Comparison of ENCODE assay signal across 26 cellular contexts in the genomic region with DNA sequence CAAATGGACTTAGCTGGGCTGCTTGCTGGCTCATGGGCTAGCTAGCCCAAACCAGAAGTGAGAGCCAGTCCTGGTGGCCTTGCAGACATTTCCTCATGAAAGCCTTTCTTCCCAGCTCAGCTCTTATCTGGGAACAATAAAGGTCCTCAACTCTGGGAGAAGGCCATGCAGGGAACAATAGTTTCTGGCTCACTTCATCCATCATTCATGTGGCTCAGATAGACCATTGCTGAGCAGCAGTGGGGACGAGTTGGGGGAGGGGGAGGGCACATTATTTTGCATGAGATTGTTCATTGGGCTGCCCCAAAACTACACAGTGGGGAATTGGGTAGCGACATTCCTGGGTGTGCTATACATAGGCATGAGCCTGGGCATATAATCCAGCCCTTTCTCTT. TPM values are rescaled to one million over a fixed set of nuclear protein-coding genes. Genes with fewer than 3 reads are reported as not detected.
DNase-seq lines count a peak whose midpoint lies in the region; ATAC-seq, FAIRE-seq and TF ChIP-seq lines count a peak whose summit lies in the region.
"Had no signal": no experiment of that assay in that cellular context is flagged by ENCODE, and none has a peak within 500 bp of the region (broad histone marks: within the 10 kb centered on the region; RNA-seq: fewer than 3 reads in every experiment).

No MANE protein-coding gene starts in this region.

- H2AFZ ChIP-seq in H1 (ENCODE audit: low read length): no peak overlapping the region
- H2AFZ ChIP-seq: PC-9 had no signal

- H3K4me3 ChIP-seq in H1 (ENCODE audit: extremely low read depth in 1 of 4, insufficient read depth in 2 of 4, low read depth in 3 of 4, low read length in 4 of 4): peak overlapping the region in 3 of 4 experiments; percentile 50 to 56 (median 55); a peak in 6 of 8 replicates
- H3K4me3 ChIP-seq in right lobe of liver: no peak overlapping the region
- H3K4me3 ChIP-seq: K562, ovary, PC-9, tibial nerve had no signal

- TF ChIP-seq CTCF in H1 (IDR thresholded peaks at IDR 0.05; ENCODE audit: control extremely low read depth in 1 of 3, insufficient read depth in 1 of 3, low read depth in 1 of 3, low read length in 3 of 3): no peak
- TF ChIP-seq CTCF in right lobe of liver (IDR thresholded peaks at IDR 0.05): no peak
- TF ChIP-seq CTCF in progenitor cell of endocrine pancreas (IDR thresholded peaks at IDR 0.05; ENCODE audit: unreplicated experiment): no peak

- H3K23ac ChIP-seq in H1 (ENCODE audit: insufficient read length): no peak overlapping the region

- intact Hi-C loops in right lobe of liver (cut with DNase I): no loop called here

- H3K23me2 ChIP-seq in H1 (ENCODE audit: low read depth, low read length): no peaks in the 10 kb centered on the region

- peak overlapping the region; percentile 99 for H2BK5ac ChIP-seq in H1 (ENCODE audit: low read depth, low read length)

- peaks cover 0 to 19% of the 10 kb centered on the region in 2 experiments; a peak in 2 of 4 replicates for H3K79me2 ChIP-seq in H1 (ENCODE audit: control insufficient read depth in 1 of 2, insufficient read depth in 2 of 2, low read length in 2 of 2)

- peak overlapping the region; percentile 78 for H2BK12ac ChIP-seq in H1 (ENCODE audit: low read depth, low read length)

- TF ChIP-seq RAD21 in H1 (IDR thresholded peaks at IDR 0.05 in 1 of 2, conservative IDR thresholded peaks at IDR 0.05 in 1 of 2; ENCODE audit: low read depth in 2 of 2, low read length in 2 of 2): no peak

- H3K36me3 ChIP-seq in H1 (ENCODE audit: control insufficient read depth in 2 of 4, insufficient read depth in 4 of 4, low read length in 3 of 4) (no peaks in the 10 kb centered on the region), right lobe of liver (no peaks in the 10 kb centered on the region)
- H3K36me3 ChIP-seq: ovary, tibial nerve had no signal

- TF ChIP-seq POLR2A in H1 (IDR thresholded peaks at IDR 0.05; ENCODE audit: control extremely low read depth in 1 of 2, low read depth in 2 of 2, low read length in 2 of 2) (no peak; a peak in 1 of 3 replicates), right lobe of liver (IDR thresholded peaks at IDR 0.05) (no peak)

- H3K4me1 Mint-ChIP-seq in progenitor cell of endocrine pancreas (ENCODE audit: low read depth): peaks cover 16% of the 10 kb centered on the region
- H3K4me1 Mint-ChIP-seq: activated naive CD8-positive, alpha-beta T cell treated with anti-CD3 and anti-CD28 coated beads, Interleukin-2, amount 50 U/mL, for 24 hours; memory B cell; T-helper 17 cell had no signal

- H3K79me1 ChIP-seq in H1 (ENCODE audit: low read depth, low read length): no peaks in the 10 kb centered on the region

- no peaks in the 10 kb centered on the region for H4K20me1 ChIP-seq in H1 (replicated peaks in 1 of 2; ENCODE audit: control insufficient read depth in 1 of 2, insufficient read depth in 2 of 2, low read length in 2 of 2)

- H3K9me3 ChIP-seq in H1 (ENCODE audit: insufficient read depth in 2 of 2, low read depth in 1 of 2, low read length in 1 of 2): no peaks in the 10 kb centered on the region
- no peaks in the 10 kb centered on the region for H3K9me3 ChIP-seq in right lobe of liver
- H3K9me3 ChIP-seq: ovary had no signal

- DNase-seq in HTR-8/SVneo (ENCODE audit: insufficient read length, low spot score): no peak
- DNase-seq in H1 (ENCODE audit: low read depth in 1 of 2, low spot score in 2 of 2): no peak
- no peak for DNase-seq in right lobe of liver
- DNase-seq in progenitor cell of endocrine pancreas (ENCODE audit: low spot score, unreplicated experiment): no peak
- DNase-seq in glomerular visceral epithelial cell (ENCODE audit: extremely low spot score): no peak
- DNase-seq: activated CD4-positive, alpha-beta T cell treated with anti-CD3 and anti-CD28 coated beads for 48 hours; activated naive CD8-positive, alpha-beta T cell treated with anti-CD3 and anti-CD28 coated beads, Interleukin-2, amount 50 U/mL, for 24 hours; activated T-cell treated with anti-CD3 and anti-CD28 coated beads, Interleukin-2, amount 50 U/mL, for 4 hours; cerebellar nuclear complex; left cardiac atrium; NCI-H1105; NCI-H1930; NCI-H524; ovary; PC-9; retina; small intestine; stimulated activated CD4-positive, alpha-beta T cell treated with anti-CD3 and anti-CD28 coated beads, Interleukin-1b, Interleukin-23, amount 100 ng/mL, for 48 hours; T-helper 17 cell had no signal

- H3K9me3 Mint-ChIP-seq in progenitor cell of endocrine pancreas (ENCODE audit: low read depth): peaks cover 28% of the 10 kb centered on the region
- H3K9me3 Mint-ChIP-seq: activated naive CD8-positive, alpha-beta T cell treated with anti-CD3 and anti-CD28 coated beads, Interleukin-2, amount 50 U/mL, for 24 hours; activated T-cell treated with anti-CD3 and anti-CD28 coated beads, Interleukin-2, amount 50 U/mL, for 4 hours; memory B cell had no signal

- no peak overlapping the region for H3K4me3 Mint-ChIP-seq in progenitor cell of endocrine pancreas (ENCODE audit: low read depth)
- H3K4me3 Mint-ChIP-seq: activated naive CD8-positive, alpha-beta T cell treated with anti-CD3 and anti-CD28 coated beads, Interleukin-2, amount 50 U/mL, for 24 hours; activated T-cell treated with anti-CD3 and anti-CD28 coated beads, Interleukin-2, amount 50 U/mL, for 4 hours; memory B cell; T-helper 17 cell had no signal

- peak overlapping the region; percentile 88 for H4K91ac ChIP-seq in H1 (replicated peaks; ENCODE audit: insufficient read length, low read length)

- peak overlapping the region; percentile 81; the same call in 1 of the 2 replicates for H4K8ac ChIP-seq in H1 (ENCODE audit: extremely low read depth, insufficient read depth, low read length)

- FAIRE-seq in HTR-8/SVneo (lab: Jason Lieb, UNC): peak; percentile 20
- no peak for FAIRE-seq in H1 (lab: Jason Lieb, UNC)
- FAIRE-seq: K562, small intestine had no signal

- H2BK120ac ChIP-seq in H1 (replicated peaks; ENCODE audit: low read depth, low read length): peak overlapping the region; percentile 98

- TF ChIP-seq EP300 in H1 (IDR thresholded peaks at IDR 0.05; ENCODE audit: borderline replicate concordance in 1 of 2, low read depth in 2 of 2, low read length in 2 of 2): no peak

- peak in 3 of 4 donors; percentile 19 to 58 (median 38) for ATAC-seq in right lobe of liver
- no peak for ATAC-seq in HG03520 (IDR thresholded peaks at IDR 0.05; ENCODE audit: unreplicated experiment)
- ATAC-seq in HG03342 (IDR thresholded peaks at IDR 0.05; ENCODE audit: unreplicated experiment): no peak
- ATAC-seq: activated naive CD8-positive, alpha-beta T cell treated with anti-CD3 and anti-CD28 coated beads, Interleukin-2, amount 50 U/mL, for 24 hours; activated T-cell treated with anti-CD3 and anti-CD28 coated beads, Interleukin-2, amount 50 U/mL, for 4 hours; K562; left cardiac atrium; Right ventricle myocardium inferior; SK-N-SH treated with all-trans-retinoic acid at 6 μM for 48 hours; T-helper 17 cell had no signal

- no peak overlapping the region for H3K4ac ChIP-seq in H1 (replicated peaks; ENCODE audit: insufficient read length, low read depth, low read length)

- peak overlapping the region; percentile 90 for H4K5ac ChIP-seq in H1 (ENCODE audit: insufficient read length, low read depth, low read length)

- peak overlapping the region; percentile 96 for H3K27ac Mint-ChIP-seq in progenitor cell of endocrine pancreas
- H3K27ac Mint-ChIP-seq: activated naive CD8-positive, alpha-beta T cell treated with anti-CD3 and anti-CD28 coated beads, Interleukin-2, amount 50 U/mL, for 24 hours; memory B cell; T-helper 17 cell had no signal

- peak overlapping the region; percentile 1 for H3K56ac ChIP-seq in H1 (replicated peaks; ENCODE audit: insufficient read length, low read depth, low read length)

- H2AK5ac ChIP-seq in H1 (ENCODE audit: low read depth, low read length): peak overlapping the region; percentile 40; the same call in 1 of the 2 replicates

- peak overlapping the region; percentile 97 for H3K18ac ChIP-seq in H1 (ENCODE audit: extremely low read depth, low read length)

- no peak overlapping the region for H3K14ac ChIP-seq in H1 (ENCODE audit: insufficient read length)

- CTCF ChIA-PET in H1 (lab: Charles Lee; ENCODE audit: partially characterized antibody): interaction anchor here (1.0 to 2.1 kb wide), 5 partner anchors 12 to 47 kb away, joined by 3 to 19 read pairs (median 5); a partner anchor contains a TSS

- peak overlapping the region; percentile 100 for H2BK20ac ChIP-seq in H1 (ENCODE audit: low read length)

- POLR2A ChIA-PET in H1 (lab: Charles Lee; ENCODE audit: partially characterized antibody): interaction anchor here (0.8 to 2.9 kb wide), 16 partner anchors 9 to 425 kb away, joined by 3 to 16 read pairs (median 4); a partner anchor contains a TSS

- H3K4me2 ChIP-seq in H1 (ENCODE audit: insufficient read depth in 1 of 2, low read depth in 2 of 2, low read length in 2 of 2): peak overlapping the region; percentile 63 to 76
- H3K4me2 ChIP-seq: PC-9 had no signal

- no peak overlapping the region for H2BK15ac ChIP-seq in H1 (ENCODE audit: low read length)

- H3K4me1 ChIP-seq in H1 (replicated peaks in 1 of 4; ENCODE audit: control insufficient read depth in 3 of 4, insufficient read depth in 4 of 4, low read length in 3 of 4) (peaks cover 10 to 24% (median 24%) of the 10 kb centered on the region in 4 experiments), right lobe of liver (no peaks in the 10 kb centered on the region)

- 0% methylated on average over 1 of the region's 2 CpGs; no CpG with 5 or more reads in 1 of the 2 experiments for WGBS in H1 (ENCODE audit: extremely low coverage in 1 of 2, insufficient coverage in 1 of 2, insufficient read length in 1 of 2, insufficient replicate concordance in 2 of 2, low coverage in 1 of 2, low lambda C conversion rate in 2 of 2, missing lambda C conversion rate in 1 of 2), 2 experiments
- WGBS in right lobe of liver (ENCODE audit: insufficient coverage, low coverage, low lambda C conversion rate, missing lambda C conversion rate): 17% methylated on average over 2 of the region's 2 CpGs

- no peaks in the 10 kb centered on the region for H3K27me3 Mint-ChIP-seq in progenitor cell of endocrine pancreas
- H3K27me3 Mint-ChIP-seq: activated naive CD8-positive, alpha-beta T cell treated with anti-CD3 and anti-CD28 coated beads, Interleukin-2, amount 50 U/mL, for 24 hours; T-helper 17 cell had no signal

- H3K27ac ChIP-seq in H1 (ENCODE audit: low read depth, low read length) (peak overlapping the region; percentile 96), right lobe of liver (no peak overlapping the region)
- H3K27ac ChIP-seq: ovary, PC-9 had no signal

- peak overlapping the region in 3 of 4 experiments; percentile 47 to 76 (median 65); a peak in 6 of 7 replicates for H3K9ac ChIP-seq in H1 (replicated peaks in 1 of 4; ENCODE audit: extremely low read depth in 1 of 4, low read depth in 3 of 4, low read length in 3 of 4)

- peaks cover 1% of the 10 kb centered on the region for H3K36me3 Mint-ChIP-seq in progenitor cell of endocrine pancreas (ENCODE audit: insufficient read depth)
- H3K36me3 Mint-ChIP-seq: memory B cell had no signal

- H3K27me3 ChIP-seq in H1 (replicated peaks in 1 of 4; ENCODE audit: control insufficient read depth in 3 of 4, extremely low read depth in 1 of 4, insufficient read depth in 3 of 4, low read length in 3 of 4) (no peaks in the 10 kb centered on the region), right lobe of liver (no peaks in the 10 kb centered on the region)
- H3K27me3 ChIP-seq: ovary had no signal

RNA-seq across cellular contexts. Expression of a gene that starts 47.6 kb away (rescaled TPM):
- 6.8 and 7.2 TPM in 2 replicates for total RNA-seq in H1 (2021; fragmentation: NEBNext Ultra II Directional; extraction: Animal tissue kit (Norgen Biotek cat#: 25700))
- 3.7 and 4.0 TPM in 2 replicates for polyA plus RNA-seq in H1 (2011; rRNA removed)
- 2.6 TPM for polyA plus RNA-seq in H1 (2011; cell fraction: cytosol; rRNA removed)
- polyA plus RNA-seq in H1 (2011; cell fraction: nucleus; rRNA removed): 8.2 TPM
- polyA plus RNA-seq in H1 (2012, experiment 1 of 2): 2.7 to 3.6 TPM (median 3.0 TPM) in 4 replicates
- 0.49 TPM for polyA plus RNA-seq in H1 (2012, experiment 2 of 2)
- 3.6 TPM for polyA plus RNA-seq in H1 (2013, experiment 1 of 2)
- 3.1 TPM for polyA plus RNA-seq in H1 (2013, experiment 2 of 2)
- 14.8 and 15.6 TPM in 2 replicates for polyA minus RNA-seq in H1 (2011; rRNA and poly(A)+ RNA removed)
- polyA minus RNA-seq in H1 (2011; cell fraction: cytosol; rRNA and poly(A)+ RNA removed): 5.2 TPM
- 16.6 TPM for polyA minus RNA-seq in H1 (2011; cell fraction: nucleus; rRNA and poly(A)+ RNA removed)
- total RNA-seq in right lobe of liver: 1 to 10 TPM in 4 of 6 experiments, under 1 TPM in 2; 0.81 to 2.1 (median 1.3) TPM
- 3.4 and 4.8 TPM in 2 replicates for total RNA-seq in progenitor cell of endocrine pancreas
- total RNA-seq: PC-9 had no signal
- polyA plus RNA-seq: K562 had no signal

Comparison
In these comparisons a context has a peak if more than half of its experiments do, and no peak if none do; other contexts are left out.
1. H3K4me3 ChIP-seq: peak in H1 (3 of 4); none in right lobe of liver (0 of 3).
2. ATAC-seq: peak in right lobe of liver (3 of 4); none in HG03520 (single experiment) and HG03342 (single experiment).